In the genomic region with DNA sequence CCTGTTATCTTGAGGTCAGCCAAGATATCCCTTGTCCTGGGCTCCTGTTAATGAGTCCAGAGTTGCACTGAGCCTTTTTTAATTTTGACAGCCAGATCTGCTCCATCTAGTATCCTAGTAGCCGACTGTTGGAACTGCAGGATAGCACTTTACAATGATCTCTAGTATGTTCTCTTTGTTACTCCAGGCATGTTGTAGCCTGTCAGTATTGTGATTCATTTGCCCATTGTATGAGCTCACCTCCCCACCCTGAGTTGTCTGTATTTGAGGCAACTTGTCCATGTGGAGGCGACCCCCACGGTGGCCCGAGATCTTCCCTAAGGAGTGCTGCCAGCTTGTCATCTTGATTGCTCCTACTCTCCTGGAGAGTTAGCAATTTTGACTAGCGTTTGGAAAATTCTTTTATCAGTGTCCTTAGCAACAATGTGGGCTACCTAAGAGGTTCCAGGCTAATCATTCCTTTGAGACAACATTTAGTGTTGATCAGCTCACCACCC, we compare ENCODE assay signal across 18 cellular contexts.
DNase-seq lines count a peak whose midpoint lies in the region; ATAC-seq and TF ChIP-seq lines count a peak whose summit lies in the region.
"Had no signal": no experiment of that assay in that cellular context is flagged by ENCODE, and none has a peak within 500 bp of the region (broad histone marks: within the 10 kb centered on the region; RNA-seq: fewer than 3 reads in every experiment).

No MANE protein-coding gene starts in this region.

- no peak for ATAC-seq in activated CD8-positive, alpha-beta memory T cell treated with anti-CD3 and anti-CD28 coated beads, Interleukin-2, amount 10 ng/mL, durations not matched to agents 7 days and 5 days
- ATAC-seq in gastroesophageal sphincter: no peak
- no peak for ATAC-seq in omental fat pad (ENCODE audit: low FRiP score)

- H3K27ac ChIP-seq in endodermal cell (ENCODE audit: low read depth, low read length): peak overlapping the region; percentile 25
- peak overlapping the region in 3 of 4 donors; percentile 67 to 83 (median 81) for H3K27ac ChIP-seq in gastroesophageal sphincter
- H3K27ac ChIP-seq in brain microvascular endothelial cell: no peak overlapping the region
- H3K27ac ChIP-seq: HL-60 had no signal

- H3K9me3 ChIP-seq in endodermal cell (ENCODE audit: control insufficient read depth, low read length): no peaks in the 10 kb centered on the region
- H3K9me3 ChIP-seq in gastroesophageal sphincter: no peaks in the 10 kb centered on the region

- peaks cover 35% of the 10 kb centered on the region for H3K36me3 Mint-ChIP-seq in activated CD8-positive, alpha-beta memory T cell treated with anti-CD3 and anti-CD28 coated beads, Interleukin-2, amount 10 ng/mL, durations not matched to agents 7 days and 5 days
- peaks cover 36% of the 10 kb centered on the region for H3K36me3 Mint-ChIP-seq in endodermal cell (ENCODE audit: low read depth)

- H3K4me1 ChIP-seq in endodermal cell (ENCODE audit: control insufficient read depth, insufficient read depth, low read length) (peaks cover 4% of the 10 kb centered on the region), gastroesophageal sphincter (peaks cover 0 to 26% (median 0%) of the 10 kb centered on the region in 3 donors)

- H3K9ac ChIP-seq in endodermal cell (ENCODE audit: extremely low read depth, low read length, poor library complexity, severe bottlenecking): no peak overlapping the region

- peaks cover 36% of the 10 kb centered on the region for H3K4me1 Mint-ChIP-seq in activated CD8-positive, alpha-beta memory T cell treated with anti-CD3 and anti-CD28 coated beads, Interleukin-2, amount 10 ng/mL, durations not matched to agents 7 days and 5 days
- H3K4me1 Mint-ChIP-seq in endodermal cell: peaks cover 13% of the 10 kb centered on the region

- H3K9me3 Mint-ChIP-seq in activated CD8-positive, alpha-beta memory T cell treated with anti-CD3 and anti-CD28 coated beads, Interleukin-2, amount 10 ng/mL, durations not matched to agents 7 days and 5 days (ENCODE audit: low read depth): no peaks in the 10 kb centered on the region
- no peaks in the 10 kb centered on the region for H3K9me3 Mint-ChIP-seq in endodermal cell

- H3K27me3 ChIP-seq in endodermal cell (ENCODE audit: control insufficient read depth, insufficient read depth, low read length, poor library complexity, severe bottlenecking) (no peaks in the 10 kb centered on the region), gastroesophageal sphincter (no peaks in the 10 kb centered on the region), brain microvascular endothelial cell (replicated peaks) (no peaks in the 10 kb centered on the region)

- TF ChIP-seq POLR2A in gastroesophageal sphincter (IDR thresholded peaks at IDR 0.05): no peak

- H3K4me3 ChIP-seq in endodermal cell (ENCODE audit: low read length): peak overlapping the region; percentile 21
- H3K4me3 ChIP-seq in gastroesophageal sphincter: no peak overlapping the region
- H3K4me3 ChIP-seq in brain microvascular endothelial cell (ENCODE audit: low read depth, low read length): no peak overlapping the region

- TF ChIP-seq EP300 in gastroesophageal sphincter (IDR thresholded peaks at IDR 0.05): no peak

- H3K4me3 Mint-ChIP-seq in activated CD8-positive, alpha-beta memory T cell treated with anti-CD3 and anti-CD28 coated beads, Interleukin-2, amount 10 ng/mL, durations not matched to agents 7 days and 5 days: no peak overlapping the region
- no peak overlapping the region for H3K4me3 Mint-ChIP-seq in endodermal cell
- H3K4me3 Mint-ChIP-seq: B cell had no signal

- in situ Hi-C loops in brain microvascular endothelial cell (cut with HindIII; ENCODE audit: low pct_ligation_motif_present, low sequenced_read_pairs): no loop called here

- CTCF ChIA-PET in activated CD8-positive, alpha-beta memory T cell treated with anti-CD3 and anti-CD28 coated beads, Interleukin-2, amount 10 ng/mL, durations not matched to agents 7 days and 5 days (lab: Charles Lee): interaction anchor here (5.0 kb wide), 1 partner anchor 20 kb away, joined by 34 read pairs; no protein-coding TSS in a partner anchor

- H3K27ac Mint-ChIP-seq in activated CD8-positive, alpha-beta memory T cell treated with anti-CD3 and anti-CD28 coated beads, Interleukin-2, amount 10 ng/mL, durations not matched to agents 7 days and 5 days: no peak overlapping the region
- H3K27ac Mint-ChIP-seq in endodermal cell: no peak overlapping the region
- H3K27ac Mint-ChIP-seq: B cell had no signal

- TF ChIP-seq CTCF in endodermal cell (conservative IDR thresholded peaks at IDR 0.05): no peak
- no peak for TF ChIP-seq CTCF in gastroesophageal sphincter (IDR thresholded peaks at IDR 0.05)
- TF ChIP-seq CTCF in omental fat pad (IDR thresholded peaks at IDR 0.05): no peak
- no peak for TF ChIP-seq CTCF in brain microvascular endothelial cell (IDR thresholded peaks at IDR 0.05; ENCODE audit: low read depth, low read length, missing control alignments)

- peaks cover 42% of the 10 kb centered on the region for H3K36me3 ChIP-seq in endodermal cell (ENCODE audit: control insufficient read depth, insufficient read depth, low read length)
- H3K36me3 ChIP-seq in gastroesophageal sphincter: peaks cover 0 to 76% of the 10 kb centered on the region in 2 donors
- peaks cover 14% of the 10 kb centered on the region for H3K36me3 ChIP-seq in brain microvascular endothelial cell (replicated peaks)

- H3K27me3 Mint-ChIP-seq in activated CD8-positive, alpha-beta memory T cell treated with anti-CD3 and anti-CD28 coated beads, Interleukin-2, amount 10 ng/mL, durations not matched to agents 7 days and 5 days: no peaks in the 10 kb centered on the region
- no peaks in the 10 kb centered on the region for H3K27me3 Mint-ChIP-seq in endodermal cell (ENCODE audit: insufficient read depth)
- H3K27me3 Mint-ChIP-seq: B cell had no signal

- 64 to 72% methylated on average over 5 of the region's 5 CpGs for WGBS in endodermal cell (ENCODE audit: insufficient coverage in 1 of 2, insufficient read length in 1 of 2), 2 experiments
- WGBS in gastroesophageal sphincter (ENCODE audit: low coverage in 1 of 2), 2 donors: 24 to 25% methylated on average over 1 to 3 of the region's 5 CpGs

- peak; percentile 23 for DNase-seq in activated CD8-positive, alpha-beta memory T cell treated with anti-CD3 and anti-CD28 coated beads, Interleukin-2, amount 10 ng/mL, durations not matched to agents 7 days and 5 days
- no peak for DNase-seq in activated CD8-positive, alpha-beta memory T cell treated with anti-CD3 and anti-CD28 coated beads for 24 hours
- DNase-seq in endodermal cell: no peak
- DNase-seq in occipital lobe (lab: John Stamatoyannopoulos, UW): no peak
- no peak for DNase-seq in activated CD4-positive, alpha-beta T cell treated with anti-CD3 and anti-CD28 coated beads for 1 hour
- DNase-seq in omental fat pad (ENCODE audit: low spot score): no peak
- no peak for DNase-seq in brain microvascular endothelial cell
- DNase-seq: 8988T, GDM1, H7, IMR-90, NCI-H1436, NCI-H2029, NCI-H2171 treated with DMSO at 0.1 percent for 48 hours, SHP77 had no signal
